In genomic region chr15:74489518-74490338, GRCh38 we compare ENCODE assay signal across 8 cellular contexts. TPM values are rescaled to one million over a fixed set of nuclear protein-coding genes. Genes with fewer than 3 reads are reported as not detected.
DNase-seq lines count a peak whose midpoint lies in the region; ATAC-seq, FAIRE-seq and TF ChIP-seq lines count a peak whose summit lies in the region.

No MANE protein-coding gene starts in this region.

- no peaks in the 10 kb centered on the region for H3F3A ChIP-seq in OCI-LY1 (ENCODE audit: insufficient read depth, low read length)

- H3K27me3 Mint-ChIP-seq in activated T-cell treated with anti-CD3 and anti-CD28 coated beads, Interleukin-2, amount 50 U/mL, for 24 hours, result no peaks in the 10 kb centered on the region
- no peaks in the 10 kb centered on the region for H3K27me3 Mint-ChIP-seq in type B pancreatic cell

- H4K20me1 ChIP-seq in OCI-LY1 (ENCODE audit: insufficient read depth, low read length) (no peaks in the 10 kb centered on the region), osteoblast (ENCODE audit: insufficient read depth, low read length) (no peaks in the 10 kb centered on the region)

- H3K79me2 ChIP-seq in OCI-LY1 (ENCODE audit: insufficient read depth, low read length) (no peaks in the 10 kb centered on the region), osteoblast (ENCODE audit: insufficient read depth, low read length) (no peaks in the 10 kb centered on the region)

- H2AFZ ChIP-seq in OCI-LY1 (ENCODE audit: low read length) (no peak overlapping the region), osteoblast (ENCODE audit: low read length) (no peak overlapping the region)

- H3K4me1 Mint-ChIP-seq in activated T-cell treated with anti-CD3 and anti-CD28 coated beads, Interleukin-2, amount 50 U/mL, for 24 hours (ENCODE audit: low read depth), result peaks cover 13% of the 10 kb centered on the region
- no peaks in the 10 kb centered on the region for H3K4me1 Mint-ChIP-seq in type B pancreatic cell (ENCODE audit: unreplicated experiment)

- H3K27me3 ChIP-seq in OCI-LY1 (ENCODE audit: insufficient read depth, low read length), result no peaks in the 10 kb centered on the region
- no peaks in the 10 kb centered on the region for H3K27me3 ChIP-seq in osteoblast (ENCODE audit: insufficient read depth, low read length)

- peaks cover 12% of the 10 kb centered on the region for H3K4me1 ChIP-seq in OCI-LY1 (ENCODE audit: insufficient read depth, low read length, severe bottlenecking)
- H3K4me1 ChIP-seq in osteoblast (ENCODE audit: insufficient read depth, low read length), result no peaks in the 10 kb centered on the region

- H3K27ac ChIP-seq in OCI-LY1 (ENCODE audit: low read depth, low read length, poor library complexity, severe bottlenecking) (peak overlapping the region; percentile 14), osteoblast (ENCODE audit: low read depth, low read length) (no peak overlapping the region)

- peak overlapping the region; percentile 68 for H3K4me3 Mint-ChIP-seq in activated T-cell treated with anti-CD3 and anti-CD28 coated beads, Interleukin-2, amount 50 U/mL, for 24 hours
- H3K4me3 Mint-ChIP-seq in type B pancreatic cell, result no peak overlapping the region

- no peaks in the 10 kb centered on the region for H3K9me2 ChIP-seq in OCI-LY1 (ENCODE audit: low read depth, low read length)

- H3K9me3 ChIP-seq in OCI-LY1 (ENCODE audit: low read length) (no peaks in the 10 kb centered on the region), osteoblast (ENCODE audit: low read depth, low read length) (no peaks in the 10 kb centered on the region)

- no peak for FAIRE-seq in RCC 7860 (lab: Jason Lieb, UNC)

- H3K4me3 ChIP-seq in GM08714 (ENCODE audit: low read length), result peak overlapping the region; percentile 1; the same call in 1 of the 2 replicates
- peak overlapping the region; percentile 43 for H3K4me3 ChIP-seq in OCI-LY1 (ENCODE audit: low read depth, low read length, poor library complexity, severe bottlenecking)
- H3K4me3 ChIP-seq in fibroblast of mammary gland (ENCODE audit: control insufficient read depth, low read depth, low read length), result no peak overlapping the region
- H3K4me3 ChIP-seq in osteoblast (ENCODE audit: insufficient read depth, low read length), result no peak overlapping the region

- peak; percentile 75 for TF ChIP-seq CTCF in OCI-LY1 (IDR thresholded peaks at IDR 0.05; ENCODE audit: low read length)
- TF ChIP-seq CTCF in fibroblast of mammary gland (conservative IDR thresholded peaks at IDR 0.05; ENCODE audit: control insufficient read depth, insufficient read depth, low read depth, low read length), result peak; percentile 64
- TF ChIP-seq CTCF in osteoblast (IDR thresholded peaks at IDR 0.05; ENCODE audit: extremely low read depth, low read depth, low read length), result peak; percentile 57
- TF ChIP-seq CTCF in type B pancreatic cell (conservative IDR thresholded peaks at IDR 0.05), result peak; percentile 86

- H3K36me3 ChIP-seq in OCI-LY1 (ENCODE audit: insufficient read depth, low read length) (no peaks in the 10 kb centered on the region), osteoblast (ENCODE audit: insufficient read depth, low read length) (no peaks in the 10 kb centered on the region)

- peak overlapping the region; percentile 89 for H3K27ac Mint-ChIP-seq in activated T-cell treated with anti-CD3 and anti-CD28 coated beads, Interleukin-2, amount 50 U/mL, for 24 hours
- peak overlapping the region; percentile 64 for H3K27ac Mint-ChIP-seq in type B pancreatic cell

- peaks cover 9% of the 10 kb centered on the region for H3K36me3 Mint-ChIP-seq in activated T-cell treated with anti-CD3 and anti-CD28 coated beads, Interleukin-2, amount 50 U/mL, for 24 hours (ENCODE audit: low read depth)
- peaks cover 4% of the 10 kb centered on the region for H3K36me3 Mint-ChIP-seq in type B pancreatic cell

- peak; percentile 58 for ATAC-seq in HG02970 (IDR thresholded peaks at IDR 0.05; ENCODE audit: low FRiP score, unreplicated experiment)

- H3K4me2 ChIP-seq in OCI-LY1 (ENCODE audit: low read length) (peak overlapping the region; percentile 67), osteoblast (ENCODE audit: insufficient read depth, low read length) (no peak overlapping the region)

- H3K9ac ChIP-seq in OCI-LY1 (ENCODE audit: low read length), result peak overlapping the region; percentile 35; the same call in 1 of the 2 replicates

- no peaks in the 10 kb centered on the region for H3K9me3 Mint-ChIP-seq in activated T-cell treated with anti-CD3 and anti-CD28 coated beads, Interleukin-2, amount 50 U/mL, for 24 hours
- no peaks in the 10 kb centered on the region for H3K9me3 Mint-ChIP-seq in type B pancreatic cell

- peak; percentile 81 for DNase-seq in activated T-cell treated with anti-CD3 and anti-CD28 coated beads, Interleukin-2, amount 50 U/mL, for 24 hours
- peak; percentile 45 for DNase-seq in fibroblast of mammary gland (ENCODE audit: low read depth)
- DNase-seq in osteoblast (ENCODE audit: insufficient read length, low spot score, missing footprints), result peak; percentile 92
- no peak for DNase-seq in type B pancreatic cell (ENCODE audit: extremely low spot score, unreplicated experiment)
- no peak for DNase-seq in RCC 7860 (ENCODE audit: low spot score)

RNA-seq across cellular contexts. Expression of gene UBL7, which starts 28.8 kb away (rescaled TPM):
- 39.8 and 41.3 TPM in 2 replicates for total RNA-seq in osteoblast
- 42.0 and 57.0 TPM in 2 replicates for total RNA-seq in type B pancreatic cell (ENCODE audit: low replicate concordance)

RNA-seq across cellular contexts. Expression of gene ARID3B, which starts 51.3 kb away (rescaled TPM):
- total RNA-seq in osteoblast (2.7 and 3.6 TPM in 2 replicates), type B pancreatic cell (ENCODE audit: low replicate concordance) (25.8 and 28.8 TPM in 2 replicates)

RNA-seq across cellular contexts. Expression of gene SEMA7A, which starts 56.0 kb away (rescaled TPM):
- total RNA-seq in osteoblast (30.4 and 36.2 TPM in 2 replicates), type B pancreatic cell (ENCODE audit: low replicate concordance) (6.3 and 11.2 TPM in 2 replicates)

Comparison
In these comparisons a context has a peak if more than half of its experiments do, and no peak if none do; other contexts are left out.
1. H3K4me3 ChIP-seq: peak in GM08714 (single experiment) and OCI-LY1 (single experiment); none in fibroblast of mammary gland (single experiment) and osteoblast (single experiment).
2. DNase-seq: peak in activated T-cell treated with anti-CD3 and anti-CD28 coated beads, Interleukin-2, amount 50 U/mL, for 24 hours (single experiment), fibroblast of mammary gland (single experiment) and osteoblast (single experiment); none in type B pancreatic cell (single experiment) and RCC 7860 (single experiment).
3. Peak in every context shown above with its lines, with median percentiles within 50 percentile points of each other: CTCF ChIP-seq.